15 cellular contexts compared by ENCODE assay signal in genomic region chr19:19541572-19541971, GRCh38. TPM values are rescaled to one million over a fixed set of nuclear protein-coding genes. Genes with fewer than 3 reads are reported as not detected.
A peak's percentile ranks its signal among the peaks of the same experiment; 100 is the strongest.
DNase-seq lines count a peak whose midpoint lies in the region; ATAC-seq, FAIRE-seq and TF ChIP-seq lines count a peak whose summit lies in the region.
"Had no signal": no experiment of that assay in that cellular context is flagged by ENCODE, and none has a peak within 500 bp of the region (broad histone marks: within the 10 kb centered on the region; RNA-seq: fewer than 3 reads in every experiment).

No MANE protein-coding gene starts in this region.

- peak overlapping the region; percentile 50 for H3K4me3 ChIP-seq in naive thymus-derived CD4-positive, alpha-beta T cell (ENCODE audit: low read length)

- peak; percentile 20 for FAIRE-seq in GM12891 (lab: Jason Lieb, UNC)
- FAIRE-seq: small intestine had no signal

- H3K36me3 ChIP-seq in naive thymus-derived CD4-positive, alpha-beta T cell (ENCODE audit: control insufficient read depth in 2 of 3, insufficient read depth in 3 of 3, low read length in 3 of 3): no peaks in the 10 kb centered on the region

- ATAC-seq in CD4-positive, alpha-beta T cell (ENCODE audit: poor library complexity): no peak
- no peak for ATAC-seq in activated T-helper 17 cell treated with anti-CD3 and anti-CD28 coated beads, Interleukin-2, amount 50 U/mL, for 72 hours (replicated peaks)
- no peak for ATAC-seq in naive thymus-derived CD4-positive, alpha-beta T cell

- TF ChIP-seq POLR2A in GM12891 (IDR thresholded peaks at IDR 0.05; ENCODE audit: low read depth, low read length): no peak

- H3K36me3 Mint-ChIP-seq in CD4-positive, alpha-beta T cell (ENCODE audit: low read depth): no peaks in the 10 kb centered on the region
- H3K36me3 Mint-ChIP-seq in activated T-helper 17 cell treated with anti-CD3 and anti-CD28 coated beads, Interleukin-2, amount 50 U/mL, for 72 hours (ENCODE audit: low read depth): no peaks in the 10 kb centered on the region
- peaks cover 0 to 3% (median 0%) of the 10 kb centered on the region in 5 donors for H3K36me3 Mint-ChIP-seq in naive thymus-derived CD4-positive, alpha-beta T cell
- H3K36me3 Mint-ChIP-seq in nephron progenitor cell (ENCODE audit: low read depth): no peaks in the 10 kb centered on the region
- H3K36me3 Mint-ChIP-seq: mesothelial cell of epicardium, type B pancreatic cell had no signal

- no peaks in the 10 kb centered on the region for H3K9me3 ChIP-seq in CD4-positive, alpha-beta T cell (ENCODE audit: control insufficient read depth, low read length)
- no peaks in the 10 kb centered on the region for H3K9me3 ChIP-seq in naive thymus-derived CD4-positive, alpha-beta T cell (ENCODE audit: control insufficient read depth in 2 of 3, low read length in 3 of 3)

- H3K27me3 Mint-ChIP-seq in CD4-positive, alpha-beta T cell: no peaks in the 10 kb centered on the region
- peaks cover 5% of the 10 kb centered on the region for H3K27me3 Mint-ChIP-seq in activated T-helper 17 cell treated with anti-CD3 and anti-CD28 coated beads, Interleukin-2, amount 50 U/mL, for 72 hours
- H3K27me3 Mint-ChIP-seq in naive thymus-derived CD4-positive, alpha-beta T cell: peaks cover 0 to 29% (median 4%) of the 10 kb centered on the region in 5 donors
- peaks cover 20% of the 10 kb centered on the region for H3K27me3 Mint-ChIP-seq in nephron progenitor cell (ENCODE audit: low read depth, poor library complexity)

- H3K9me3 Mint-ChIP-seq in CD4-positive, alpha-beta T cell: no peaks in the 10 kb centered on the region
- no peaks in the 10 kb centered on the region for H3K9me3 Mint-ChIP-seq in activated T-helper 17 cell treated with anti-CD3 and anti-CD28 coated beads, Interleukin-2, amount 50 U/mL, for 72 hours
- H3K9me3 Mint-ChIP-seq in naive thymus-derived CD4-positive, alpha-beta T cell: no peaks in the 10 kb centered on the region
- H3K9me3 Mint-ChIP-seq in nephron progenitor cell: no peaks in the 10 kb centered on the region
- H3K9me3 Mint-ChIP-seq: activated naive CD4-positive, alpha-beta T cell treated with anti-CD3 and anti-CD28 coated beads for 36 hours; H9; mesothelial cell of epicardium; type B pancreatic cell had no signal

- no peak for TF ChIP-seq CTCF in CD4-positive, alpha-beta T cell (IDR thresholded peaks at IDR 0.05)
- TF ChIP-seq CTCF in nephron progenitor cell (IDR thresholded peaks at IDR 0.05): no peak

- no peaks in the 10 kb centered on the region for H3K27me3 ChIP-seq in CD4-positive, alpha-beta T cell (ENCODE audit: control insufficient read depth, insufficient read depth, low read length)
- no peaks in the 10 kb centered on the region for H3K27me3 ChIP-seq in naive thymus-derived CD4-positive, alpha-beta T cell (ENCODE audit: control insufficient read depth in 2 of 2, insufficient read depth in 2 of 2, low read length in 2 of 2)

- CTCF ChIA-PET in CD4-positive, alpha-beta T cell (lab: Charles Lee): interaction anchor here (0.8 to 1.0 kb wide), 2 partner anchors 9 to 13 kb away, joined by 3 to 4 read pairs; no protein-coding TSS in a partner anchor
- CTCF ChIA-PET in naive thymus-derived CD4-positive, alpha-beta T cell (lab: Charles Lee): no interaction called here

- DNase-seq in CD4-positive, alpha-beta T cell: no peak
- DNase-seq in GM12891 (ENCODE audit: insufficient read length, low spot score) (no peak), NCI-H146 treated with DMSO at 0.1 percent for 48 hours (lab: John Stamatoyannopoulos, UW; ENCODE audit: unreplicated experiment) (no peak), RKO (ENCODE audit: low spot score) (no peak), nephron progenitor cell (no peak)
- no peak for DNase-seq in naive thymus-derived CD4-positive, alpha-beta T cell
- DNase-seq: NCI-H1092 treated with DMSO at 0.1 percent for 48 hours, NCI-H510A had no signal

- POLR2A ChIA-PET in CD4-positive, alpha-beta T cell (lab: Charles Lee): interaction anchor here (0.6 to 1.6 kb wide), 4 partner anchors 9 to 126 kb away, joined by 3 to 6 read pairs (median 3); no protein-coding TSS in a partner anchor
- POLR2A ChIA-PET in naive thymus-derived CD4-positive, alpha-beta T cell (lab: Charles Lee): interaction anchor here (0.5 to 1.0 kb wide), 2 partner anchors 17 to 128 kb away, joined by 3 read pairs; no protein-coding TSS in a partner anchor

- no peak overlapping the region for H3K27ac Mint-ChIP-seq in CD4-positive, alpha-beta T cell
- no peak overlapping the region for H3K27ac Mint-ChIP-seq in activated T-helper 17 cell treated with anti-CD3 and anti-CD28 coated beads, Interleukin-2, amount 50 U/mL, for 72 hours
- peak overlapping the region in 1 of 9 donors; percentile 64 for H3K27ac Mint-ChIP-seq in naive thymus-derived CD4-positive, alpha-beta T cell
- no peak overlapping the region for H3K27ac Mint-ChIP-seq in nephron progenitor cell
- H3K27ac Mint-ChIP-seq: activated naive CD4-positive, alpha-beta T cell treated with anti-CD3 and anti-CD28 coated beads for 36 hours; H9; mesothelial cell of epicardium; type B pancreatic cell had no signal

- peaks cover 33% of the 10 kb centered on the region for H3K4me1 Mint-ChIP-seq in CD4-positive, alpha-beta T cell (ENCODE audit: low read depth)
- peaks cover 7% of the 10 kb centered on the region for H3K4me1 Mint-ChIP-seq in activated T-helper 17 cell treated with anti-CD3 and anti-CD28 coated beads, Interleukin-2, amount 50 U/mL, for 72 hours
- H3K4me1 Mint-ChIP-seq in naive thymus-derived CD4-positive, alpha-beta T cell: peaks cover 8 to 35% (median 29%) of the 10 kb centered on the region in 7 donors
- H3K4me1 Mint-ChIP-seq in nephron progenitor cell: peaks cover 7% of the 10 kb centered on the region

- H3K4me1 ChIP-seq in naive thymus-derived CD4-positive, alpha-beta T cell (ENCODE audit: control insufficient read depth in 2 of 2, insufficient read depth in 2 of 2, low read length in 2 of 2): peaks cover 15 to 25% of the 10 kb centered on the region in 2 donors

- peak overlapping the region; percentile 82 for H3K4me3 Mint-ChIP-seq in CD4-positive, alpha-beta T cell
- peak overlapping the region; percentile 65 for H3K4me3 Mint-ChIP-seq in activated T-helper 17 cell treated with anti-CD3 and anti-CD28 coated beads, Interleukin-2, amount 50 U/mL, for 72 hours
- peak overlapping the region in 9 of 10 donors; percentile 56 to 85 (median 76) for H3K4me3 Mint-ChIP-seq in naive thymus-derived CD4-positive, alpha-beta T cell
- H3K4me3 Mint-ChIP-seq in nephron progenitor cell: no peak overlapping the region
- H3K4me3 Mint-ChIP-seq: H9, mesothelial cell of epicardium had no signal

- intact Hi-C loops in CD4-positive, alpha-beta T cell (cut with DNase I, micrococcal nuclease): no loop called here
- intact Hi-C loops in naive thymus-derived CD4-positive, alpha-beta T cell (cut with micrococcal nuclease): loop anchor here in 1 of 2 donors (2.0 to 5.0 kb wide), 2 partner anchors 65 to 326 kb away; partner anchors contain the start of gene ZNF253

- H3K27ac ChIP-seq in CD4-positive, alpha-beta T cell (ENCODE audit: low read depth, low read length): no peak overlapping the region
- H3K27ac ChIP-seq in naive thymus-derived CD4-positive, alpha-beta T cell (ENCODE audit: low read depth, low read length): no peak overlapping the region

TF ChIP-seq in GM12891, 5 proteins besides CTCF, POLR2A, EP300 and RAD21:
- no peak for TF ChIP-seq POLR2AphosphoS5 (IDR thresholded peaks at IDR 0.05; ENCODE audit: low read depth, low read length)
- no peak for TF ChIP-seq POU2F2 (IDR thresholded peaks at IDR 0.05; ENCODE audit: low read depth, low read length)
- no peak for TF ChIP-seq TAF1 (IDR thresholded peaks at IDR 0.05; ENCODE audit: low read depth, low read length)
- no peak for TF ChIP-seq PAX5 (IDR thresholded peaks at IDR 0.05; ENCODE audit: insufficient read depth, low read length, severe bottlenecking)
- no peak for TF ChIP-seq SPI1 (IDR thresholded peaks at IDR 0.05; ENCODE audit: low read depth, low read length)

RNA-seq across cellular contexts. Expression of gene CILP2, which starts 3.5 kb away (rescaled TPM):
- total RNA-seq in CD4-positive, alpha-beta T cell: 1 to 10 TPM; 1.1 to 1.7 TPM
- polyA plus RNA-seq in GM12891 (2012; ENCODE audit: low read depth, missing spikeins): 0.28 TPM
- under 1 TPM; 0.26 to 0.97 TPM for total RNA-seq in activated T-helper 17 cell treated with anti-CD3 and anti-CD28 coated beads, Interleukin-2, amount 50 U/mL, for 72 hours
- under 1 TPM in 4 of 5 experiments, not detected in 1; 0.32 to 0.53 (median 0.49) TPM for total RNA-seq in naive thymus-derived CD4-positive, alpha-beta T cell
- under 1 TPM; 0.27 to 0.69 TPM for polyA plus RNA-seq in naive thymus-derived CD4-positive, alpha-beta T cell
- total RNA-seq: glomerular endothelial cell had no signal

RNA-seq across cellular contexts. Expression of gene YJEFN3, which starts 12.9 kb away (rescaled TPM):
- total RNA-seq in CD4-positive, alpha-beta T cell: 1 to 10 TPM; 3.7 to 4.4 TPM
- 4.6 TPM for polyA plus RNA-seq in GM12891 (2012; ENCODE audit: low read depth, missing spikeins)
- 10 to 100 TPM in 1 of 2 donors, 1 to 10 TPM in 1; 6.7 to 10.3 TPM for total RNA-seq in activated T-helper 17 cell treated with anti-CD3 and anti-CD28 coated beads, Interleukin-2, amount 50 U/mL, for 72 hours
- total RNA-seq in naive thymus-derived CD4-positive, alpha-beta T cell: 10 to 100 TPM in 3 of 5 experiments, 1 to 10 TPM in 2; 3.3 to 18.2 (median 12.7) TPM
- polyA plus RNA-seq in naive thymus-derived CD4-positive, alpha-beta T cell: under 1 TPM in 1 of 2 donors, not detected in 1; 0.68 TPM

RNA-seq across cellular contexts. Expression of gene NDUFA13, which starts 25.5 kb away (rescaled TPM):
- total RNA-seq in CD4-positive, alpha-beta T cell: 100 to 1,000 TPM; 145 to 156 TPM
- 397 TPM for polyA plus RNA-seq in GM12891 (2012; ENCODE audit: low read depth, missing spikeins)
- total RNA-seq in activated T-helper 17 cell treated with anti-CD3 and anti-CD28 coated beads, Interleukin-2, amount 50 U/mL, for 72 hours: 100 to 1,000 TPM; 276 to 397 TPM
- total RNA-seq in naive thymus-derived CD4-positive, alpha-beta T cell: 100 to 1,000 TPM; 172 to 362 (median 176) TPM
- 100 to 1,000 TPM; 363 to 380 TPM for polyA plus RNA-seq in naive thymus-derived CD4-positive, alpha-beta T cell

RNA-seq across cellular contexts. Expression of gene TSSK6, which starts 26.2 kb away (rescaled TPM):
- 1 to 10 TPM; 3.4 to 5.5 TPM for total RNA-seq in CD4-positive, alpha-beta T cell
- polyA plus RNA-seq in GM12891 (2012; ENCODE audit: low read depth, missing spikeins): 1.2 TPM
- total RNA-seq in activated T-helper 17 cell treated with anti-CD3 and anti-CD28 coated beads, Interleukin-2, amount 50 U/mL, for 72 hours: 1 to 10 TPM; 4.1 to 4.5 TPM
- total RNA-seq in naive thymus-derived CD4-positive, alpha-beta T cell: 10 to 100 TPM in 1 of 5 experiments, 1 to 10 TPM in 4; 3.3 to 11.3 (median 5.2) TPM
- 1 to 10 TPM; 1.4 to 4.2 TPM for polyA plus RNA-seq in naive thymus-derived CD4-positive, alpha-beta T cell
